Comparison of ENCODE assay signal across 18 cellular contexts in genomic region chr13:90553167-90553566, GRCh38.
"Had no signal": no experiment of that assay in that cellular context is flagged by ENCODE, and none has a peak within 500 bp of the region (broad histone marks: within the 10 kb centered on the region; RNA-seq: fewer than 3 reads in every experiment).

No MANE protein-coding gene starts in this region.

- ATAC-seq: activated T-cell treated with anti-CD3 and anti-CD28 coated beads, Interleukin-2, amount 50 U/mL, for 72 hours; left colon; naive thymus-derived CD4-positive, alpha-beta T cell; pancreas; T-helper 17 cell; WTC11 had no signal

- H3K36me3 ChIP-seq: esophagus squamous epithelium, pancreas, upper lobe of left lung had no signal

- H3K27me3 ChIP-seq: esophagus squamous epithelium, pancreas, upper lobe of left lung had no signal

- H3K4me3 ChIP-seq: esophagus squamous epithelium, pancreas, skin epidermis, upper lobe of left lung had no signal

- H3K4me1 ChIP-seq: esophagus squamous epithelium, pancreas, upper lobe of left lung had no signal

- H3K9me3 ChIP-seq: esophagus squamous epithelium, pancreas, upper lobe of left lung had no signal

- H3K27ac ChIP-seq: esophagus squamous epithelium, pancreas, skin epidermis, upper lobe of left lung had no signal

- DNase-seq: activated CD4-positive, alpha-beta T cell treated with anti-CD3 and anti-CD28 coated beads, Interleukin-2, amount 10 ng/mL, durations not matched to agents 7 days and 5 days; activated CD8-positive, alpha-beta memory T cell treated with anti-CD3 and anti-CD28 coated beads, Interleukin-2, amount 50 U/mL, for 48 hours; activated gamma-delta T cell treated with Interleukin-2 at 50 U/mL for 16 hours; activated T-cell treated with anti-CD3 and anti-CD28 coated beads, Interleukin-2, amount 50 U/mL, for 72 hours; amniotic stem cell; cortex of kidney; effector CD4-positive, alpha-beta T cell; esophagus squamous epithelium; foreskin fibroblast; glutamatergic neuron; immature natural killer cell; left colon; naive thymus-derived CD4-positive, alpha-beta T cell; pancreas; T-helper 17 cell; upper lobe of left lung had no signal
